ENCODE assay signal across 1 cellular context in the genomic region with DNA sequence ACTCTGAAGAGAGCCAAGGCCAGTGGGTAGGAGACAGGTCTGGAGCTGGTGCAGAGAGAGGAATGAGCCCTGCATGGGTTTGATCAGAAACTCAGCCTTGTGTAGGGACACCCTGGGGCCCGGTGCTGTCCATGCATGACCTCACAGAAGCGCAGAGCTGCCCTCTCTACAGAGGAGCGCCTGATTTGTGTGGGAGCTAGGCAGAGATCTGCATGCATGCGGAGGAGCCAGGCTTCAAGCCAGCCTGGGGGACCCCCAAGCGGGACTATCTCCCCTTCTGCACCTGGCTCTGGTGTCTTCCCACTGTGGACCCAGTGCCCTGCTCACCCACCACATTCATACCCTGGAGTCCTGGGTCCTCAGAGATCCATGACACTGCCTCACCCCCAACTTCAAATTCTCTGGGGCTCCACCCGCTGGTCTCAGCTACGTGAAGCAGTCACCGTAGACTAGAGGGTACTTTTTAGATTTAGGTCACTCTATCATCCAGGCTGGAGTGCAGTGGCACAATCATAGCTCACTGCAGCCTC.
TF ChIP-seq lines count a peak whose summit lies in the region.

No MANE protein-coding gene starts in this region.

TF ChIP-seq in IMR-90, 13 proteins besides CTCF, POLR2A, EP300 and RAD21:
- TF ChIP-seq MXI1 (IDR thresholded peaks at IDR 0.05; ENCODE audit: borderline replicate concordance, low read depth, low read length) (no peak), SMC3 (IDR thresholded peaks at IDR 0.05; ENCODE audit: low read depth, low read length) (no peak), NFE2L2 (IDR thresholded peaks at IDR 0.05; ENCODE audit: low read depth, low read length) (no peak), BHLHE40 (IDR thresholded peaks at IDR 0.05; ENCODE audit: low read depth, low read length) (no peak), FOS (IDR thresholded peaks at IDR 0.05; ENCODE audit: low read depth, low read length) (no peak)
- TF ChIP-seq, protein P1, sequence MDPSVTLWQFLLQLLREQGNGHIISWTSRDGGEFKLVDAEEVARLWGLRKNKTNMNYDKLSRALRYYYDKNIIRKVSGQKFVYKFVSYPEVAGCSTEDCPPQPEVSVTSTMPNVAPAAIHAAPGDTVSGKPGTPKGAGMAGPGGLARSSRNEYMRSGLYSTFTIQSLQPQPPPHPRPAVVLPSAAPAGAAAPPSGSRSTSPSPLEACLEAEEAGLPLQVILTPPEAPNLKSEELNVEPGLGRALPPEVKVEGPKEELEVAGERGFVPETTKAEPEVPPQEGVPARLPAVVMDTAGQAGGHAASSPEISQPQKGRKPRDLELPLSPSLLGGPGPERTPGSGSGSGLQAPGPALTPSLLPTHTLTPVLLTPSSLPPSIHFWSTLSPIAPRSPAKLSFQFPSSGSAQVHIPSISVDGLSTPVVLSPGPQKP (IDR thresholded peaks at IDR 0.05; ENCODE audit: borderline replicate concordance, low read depth, low read length) = no peak
